ENCODE assay signal across 16 cellular contexts in the genomic region with DNA sequence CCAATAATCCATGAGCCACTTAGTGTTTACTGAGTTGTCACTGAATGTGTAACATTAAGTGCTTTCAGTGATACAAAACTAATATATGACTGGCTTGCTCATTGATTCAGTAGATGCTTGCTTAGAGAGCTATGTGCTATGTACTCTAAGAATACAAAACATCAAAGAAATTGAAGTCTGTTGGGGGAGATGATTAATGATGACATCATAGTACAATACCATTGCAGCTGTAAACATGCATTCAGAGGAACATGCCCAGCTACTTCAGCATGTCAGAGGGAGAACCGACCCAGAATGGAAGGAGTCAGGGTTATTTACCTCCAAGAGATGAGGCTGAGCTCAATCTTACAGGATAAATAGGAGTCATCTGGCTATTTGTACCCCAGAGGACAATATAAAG.
DNase-seq lines count a peak whose midpoint lies in the region; ATAC-seq and TF ChIP-seq lines count a peak whose summit lies in the region.
"Had no signal": no experiment of that assay in that cellular context is flagged by ENCODE, and none has a peak within 500 bp of the region (broad histone marks: within the 10 kb centered on the region; RNA-seq: fewer than 3 reads in every experiment).

No MANE protein-coding gene starts in this region.

- in situ Hi-C loops in mammary epithelial cell (cut with MboI; ENCODE audit: low sequenced_read_pairs in 2 of 2): no loop called here

- no peaks in the 10 kb centered on the region for H4K20me1 ChIP-seq in mammary epithelial cell (ENCODE audit: insufficient read depth, low read length)

- WGBS in mammary epithelial cell (ENCODE audit: low coverage, missing lambda C conversion rate): 17% methylated on average over 1 of the region's 1 CpG

- TF ChIP-seq CTCF in mammary epithelial cell (conservative IDR thresholded peaks at IDR 0.05 in 1 of 2, IDR thresholded peaks at IDR 0.05 in 1 of 2; ENCODE audit: extremely low read depth in 1 of 2, insufficient read depth in 1 of 2, low read depth in 1 of 2, low read length in 2 of 2): no peak

- H3K4me2 ChIP-seq in mammary epithelial cell (ENCODE audit: insufficient read depth, low read depth, low read length): peak overlapping the region; percentile 13

- no peaks in the 10 kb centered on the region for H3K36me3 ChIP-seq in mammary epithelial cell (ENCODE audit: insufficient read depth, low read length)
- H3K36me3 ChIP-seq: adrenal gland, colonic mucosa, gastrocnemius medialis, thyroid gland had no signal

- DNase-seq in DMS53 treated with DMSO at 0.1 percent for 48 hours (lab: John Stamatoyannopoulos, UW; ENCODE audit: unreplicated experiment) (peak; percentile 32), M059J (ENCODE audit: low read depth) (peak; percentile 62), mammary epithelial cell (peak; percentile 81), kidney glomerular epithelial cell (lab: John Stamatoyannopoulos, UW) (peak; percentile 10), iPS-NIHi11 (ENCODE audit: low spot score) (no peak), MV-4-11 (lab: John Stamatoyannopoulos, UW) (no peak), NCI-H146 (lab: John Stamatoyannopoulos, UW) (no peak)
- DNase-seq: activated CD4-positive, alpha-beta T cell treated with anti-CD3 and anti-CD28 coated beads, Interleukin-2, amount 10 ng/mL, durations not matched to agents 7 days and 5 days; activated T-cell treated with anti-CD3 and anti-CD28 coated beads, Interleukin-2, amount 50 U/mL, for 24 hours; adrenal gland; colonic mucosa; gastrocnemius medialis; NCI-H1436; RPMI8226; thyroid gland had no signal

- H3K9ac ChIP-seq in mammary epithelial cell (ENCODE audit: insufficient read depth, low read length): no peak overlapping the region

- no peak overlapping the region for H3K4me3 ChIP-seq in mammary epithelial cell (replicated peaks in 1 of 3; ENCODE audit: insufficient read depth in 1 of 3, low read depth in 2 of 3, low read length in 3 of 3)
- H3K4me3 ChIP-seq: adrenal gland, colonic mucosa, gastrocnemius medialis, thyroid gland had no signal

- ATAC-seq in HG02885 (IDR thresholded peaks at IDR 0.05; ENCODE audit: poor library complexity, unreplicated experiment): no peak
- ATAC-seq: gastrocnemius medialis had no signal

- H3K9me3 ChIP-seq in mammary epithelial cell (replicated peaks; ENCODE audit: insufficient read depth, low read length): no peaks in the 10 kb centered on the region
- H3K9me3 ChIP-seq: adrenal gland, colonic mucosa, gastrocnemius medialis, thyroid gland had no signal

- peak overlapping the region; percentile 15 for H3K27ac ChIP-seq in mammary epithelial cell (ENCODE audit: insufficient read depth, low read depth, low read length)
- H3K27ac ChIP-seq: adrenal gland, colonic mucosa, gastrocnemius medialis had no signal

- intact Hi-C loops in mammary epithelial cell (cut with micrococcal nuclease): no loop called here

- H3K79me2 ChIP-seq in mammary epithelial cell (ENCODE audit: insufficient read depth, low read length): peaks cover 11% of the 10 kb centered on the region

- BruUV-seq in mammary epithelial cell (replicated peaks; lab: Mats Ljungman, UMichigan): no TSS peak

- no peak overlapping the region for H2AFZ ChIP-seq in mammary epithelial cell (ENCODE audit: low read depth, low read length)

- CTCF ChIA-PET in mammary epithelial cell (lab: Charles Lee; ENCODE audit: low non-redundant PET): interaction anchor here (0.6 kb wide), 1 partner anchor 55 kb away, joined by 3 read pairs; no protein-coding TSS in a partner anchor

- H3K27me3 ChIP-seq in mammary epithelial cell (ENCODE audit: insufficient read depth, low read length): no peaks in the 10 kb centered on the region
- H3K27me3 ChIP-seq: adrenal gland, colonic mucosa, gastrocnemius medialis, thyroid gland had no signal

- H3K4me1 ChIP-seq in mammary epithelial cell (ENCODE audit: insufficient read depth, low read length): peaks cover 26% of the 10 kb centered on the region
- H3K4me1 ChIP-seq: adrenal gland, colonic mucosa had no signal

- dilution Hi-C loops in mammary epithelial cell (cut with HindIII; ENCODE audit: low sequenced_read_pairs): no loop called here

Comparison
In these comparisons a context has a peak if more than half of its experiments do, and no peak if none do; other contexts are left out.
1. DNase-seq: peak in DMS53 treated with DMSO at 0.1 percent for 48 hours (single experiment), M059J (single experiment), mammary epithelial cell (single experiment) and kidney glomerular epithelial cell (single experiment); none in iPS-NIHi11 (single experiment), MV-4-11 (single experiment) and NCI-H146 (single experiment).